10 cellular contexts compared by ENCODE assay signal in the genomic region with DNA sequence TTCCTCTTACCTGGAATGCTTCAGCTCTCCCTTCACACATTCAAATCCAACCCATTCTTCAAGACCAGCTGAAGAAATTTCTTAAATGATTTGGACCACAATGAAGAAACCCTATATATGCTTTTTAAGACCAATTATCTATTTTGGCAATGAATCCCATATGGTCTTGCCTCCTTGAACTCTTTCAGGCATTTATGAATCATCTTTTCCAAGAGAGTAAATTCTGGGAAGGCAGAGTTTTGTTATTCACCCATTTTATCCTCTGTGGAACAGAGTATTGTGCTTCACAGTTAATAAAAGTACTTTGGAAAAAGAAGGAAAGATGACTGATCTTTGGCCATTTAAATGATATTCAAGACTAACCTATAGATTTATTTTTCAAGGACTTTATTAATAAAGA. TPM values are rescaled to one million over a fixed set of nuclear protein-coding genes. Genes with fewer than 3 reads are reported as not detected.
A peak's percentile ranks its signal among the peaks of the same experiment; 100 is the strongest.
DNase-seq lines count a peak whose midpoint lies in the region.
"Had no signal": no experiment of that assay in that cellular context is flagged by ENCODE, and none has a peak within 500 bp of the region (broad histone marks: within the 10 kb centered on the region; RNA-seq: fewer than 3 reads in every experiment).

No MANE protein-coding gene starts in this region.

- H3K4me3 Mint-ChIP-seq in activated naive CD8-positive, alpha-beta T cell treated with anti-CD3 and anti-CD28 coated beads for 36 hours = peak overlapping the region; percentile 35

- H3K27me3 Mint-ChIP-seq in activated naive CD8-positive, alpha-beta T cell treated with anti-CD3 and anti-CD28 coated beads for 36 hours = no peaks in the 10 kb centered on the region

- peaks cover 75% of the 10 kb centered on the region for H3K36me3 Mint-ChIP-seq in activated naive CD8-positive, alpha-beta T cell treated with anti-CD3 and anti-CD28 coated beads for 36 hours

- peaks cover 55% of the 10 kb centered on the region for H3K4me1 Mint-ChIP-seq in activated naive CD8-positive, alpha-beta T cell treated with anti-CD3 and anti-CD28 coated beads for 36 hours

- H3K27ac Mint-ChIP-seq in activated naive CD8-positive, alpha-beta T cell treated with anti-CD3 and anti-CD28 coated beads for 36 hours = peak overlapping the region; percentile 91

- H3K9me3 Mint-ChIP-seq in activated naive CD8-positive, alpha-beta T cell treated with anti-CD3 and anti-CD28 coated beads for 36 hours = peaks cover 10% of the 10 kb centered on the region

- peak; percentile 54 for DNase-seq in AG20443 (ENCODE audit: low spot score)
- peak; percentile 45 for DNase-seq in EL
- DNase-seq in activated naive CD8-positive, alpha-beta T cell treated with anti-CD3 and anti-CD28 coated beads for 36 hours = no peak
- peak; percentile 49 for DNase-seq in iris pigment epithelial cell (ENCODE audit: low read depth)
- DNase-seq in globus pallidus (ENCODE audit: low spot score) = no peak
- no peak for DNase-seq in cerebellum (ENCODE audit: low spot score)
- DNase-seq in activated effector memory CD4-positive, alpha-beta T cell treated with anti-CD3 and anti-CD28 coated beads, Interleukin-2, amount 50 U/mL, for 16 hours = no peak
- DNase-seq in NCI-H526 treated with DMSO at 0.1 percent for 48 hours (lab: John Stamatoyannopoulos, UW) = no peak
- DNase-seq: activated CD8-positive, alpha-beta memory T cell treated with anti-CD3 and anti-CD28 coated beads for 24 hours; MV-4-11 had no signal

RNA-seq across cellular contexts. Expression of a gene that starts 14.0 kb away (rescaled TPM):
- 10 to 100 TPM; 50.6 to 51.0 TPM for total RNA-seq in activated naive CD8-positive, alpha-beta T cell treated with anti-CD3 and anti-CD28 coated beads for 36 hours
- total RNA-seq in cerebellum = 63.5 TPM

RNA-seq across cellular contexts. Expression of a gene that starts 17.0 kb away (rescaled TPM):
- 10 to 100 TPM; 36.8 to 43.6 TPM for total RNA-seq in activated naive CD8-positive, alpha-beta T cell treated with anti-CD3 and anti-CD28 coated beads for 36 hours
- total RNA-seq in cerebellum = 45.3 TPM

Comparison
In these comparisons a context has a peak if more than half of its experiments do, and no peak if none do; other contexts are left out.
1. DNase-seq: peak in AG20443 (single experiment), EL (single experiment) and iris pigment epithelial cell (single experiment); none in activated naive CD8-positive, alpha-beta T cell treated with anti-CD3 and anti-CD28 coated beads for 36 hours (single experiment), globus pallidus (single experiment), cerebellum (single experiment), activated effector memory CD4-positive, alpha-beta T cell treated with anti-CD3 and anti-CD28 coated beads, Interleukin-2, amount 50 U/mL, for 16 hours (single experiment) and NCI-H526 treated with DMSO at 0.1 percent for 48 hours (single experiment).